In genomic region chr2:161414015-161414384, GRCh38 we compare ENCODE assay signal across 10 cellular contexts. TPM values are rescaled to one million over a fixed set of nuclear protein-coding genes. Genes with fewer than 3 reads are reported as not detected.
DNase-seq lines count a peak whose midpoint lies in the region; ATAC-seq and FAIRE-seq lines count a peak whose summit lies in the region.
"Had no signal": no experiment of that assay in that cellular context is flagged by ENCODE, and none has a peak within 500 bp of the region (broad histone marks: within the 10 kb centered on the region; RNA-seq: fewer than 3 reads in every experiment).

No MANE protein-coding gene starts in this region.

- peaks cover 3 to 48% of the 10 kb centered on the region in 2 donors for H3K27me3 ChIP-seq in small intestine (ENCODE audit: control insufficient read depth in 2 of 2, insufficient read depth in 2 of 2, low read length in 2 of 2)

- no peaks in the 10 kb centered on the region for H3K36me3 ChIP-seq in small intestine (ENCODE audit: control insufficient read depth in 2 of 2, insufficient read depth in 2 of 2, low read length in 2 of 2)

- intact Hi-C loops in activated T-helper 2 cell treated with anti-CD3 and anti-CD28 coated beads, Interferon-gamma antibody, Interleukin-2, Interleukin-4, amounts not matched to agents 10 μg/mL and 5 μg/mL and 100 μg/mL, durations not matched to agents 14 hours and 24 hours and 36 hours (cut with micrococcal nuclease) = no loop called here

- H3K9me3 ChIP-seq in iPS-18c (ENCODE audit: control insufficient read depth, insufficient read depth, low read length) (no peaks in the 10 kb centered on the region), small intestine (ENCODE audit: control insufficient read depth, low read depth) (no peaks in the 10 kb centered on the region)

- H3K27ac ChIP-seq in small intestine (ENCODE audit: low read depth in 1 of 2, low read length in 1 of 2) = no peak overlapping the region

- DNase-seq in T-helper 1 cell (no peak), activated gamma-delta T cell treated with Interleukin-2 at 50 U/mL for 16 hours (no peak), HPDE6-E6E7 (ENCODE audit: extremely low spot score) (no peak), small intestine (no peak)
- no peak for DNase-seq in activated T-helper 2 cell treated with anti-CD3 and anti-CD28 coated beads, Interferon-gamma antibody, Interleukin-2, Interleukin-4, amounts not matched to agents 10 μg/mL and 5 μg/mL and 100 μg/mL, durations not matched to agents 14 hours and 24 hours and 36 hours (ENCODE audit: low spot score)
- DNase-seq: activated CD4-positive, alpha-beta T cell treated with anti-CD3 and anti-CD28 coated beads, Interleukin-2, amount 50 U/mL, for 4 hours had no signal

- no peak for FAIRE-seq in small intestine (lab: Jason Lieb, UNC)
- FAIRE-seq: H54 had no signal

- H3K4me1 Mint-ChIP-seq in T-helper 1 cell treated with Interleukin-12 subunit alpha and Interleukin-12 subunit beta and Interleukin-4 antibody, amounts not matched to agents 30 μg/mL and 1 μg/mL, for 36 hours (ENCODE audit: low read depth) = peaks cover 44% of the 10 kb centered on the region
- peaks cover 45% of the 10 kb centered on the region for H3K4me1 Mint-ChIP-seq in activated T-helper 2 cell treated with anti-CD3 and anti-CD28 coated beads, Interferon-gamma antibody, Interleukin-2, Interleukin-4, amounts not matched to agents 10 μg/mL and 5 μg/mL and 100 μg/mL, durations not matched to agents 14 hours and 24 hours and 36 hours (ENCODE audit: low read depth)
- H3K4me1 Mint-ChIP-seq in stimulated activated memory B cell treated with anti-CD40 and anti-IgM and Interleukin-4, amounts not matched to agents 10 μg/mL and 1 μg/mL and 100 μg/mL, for 72 hours = peaks cover 54% of the 10 kb centered on the region

- peaks cover 50% of the 10 kb centered on the region for H3K27me3 Mint-ChIP-seq in T-helper 1 cell treated with Interleukin-12 subunit alpha and Interleukin-12 subunit beta and Interleukin-4 antibody, amounts not matched to agents 30 μg/mL and 1 μg/mL, for 36 hours (ENCODE audit: low read depth)
- peaks cover 49% of the 10 kb centered on the region for H3K27me3 Mint-ChIP-seq in activated T-helper 2 cell treated with anti-CD3 and anti-CD28 coated beads, Interferon-gamma antibody, Interleukin-2, Interleukin-4, amounts not matched to agents 10 μg/mL and 5 μg/mL and 100 μg/mL, durations not matched to agents 14 hours and 24 hours and 36 hours (ENCODE audit: low read depth)
- H3K27me3 Mint-ChIP-seq in stimulated activated memory B cell treated with anti-CD40 and anti-IgM and Interleukin-4, amounts not matched to agents 10 μg/mL and 1 μg/mL and 100 μg/mL, for 72 hours = peaks cover 54% of the 10 kb centered on the region

- peaks cover 0 to 10% of the 10 kb centered on the region in 2 donors for H3K4me1 ChIP-seq in small intestine (ENCODE audit: control insufficient read depth in 2 of 2, insufficient read depth in 1 of 2, low read depth in 1 of 2, low read length in 1 of 2)

- 45 to 59% (median 54%) methylated on average over 8 of the region's 8 CpGs for WGBS in small intestine, 3 donors

- H3K36me3 Mint-ChIP-seq in T-helper 1 cell treated with Interleukin-12 subunit alpha and Interleukin-12 subunit beta and Interleukin-4 antibody, amounts not matched to agents 30 μg/mL and 1 μg/mL, for 36 hours (ENCODE audit: low read depth) = peaks cover 24% of the 10 kb centered on the region
- H3K36me3 Mint-ChIP-seq in activated T-helper 2 cell treated with anti-CD3 and anti-CD28 coated beads, Interferon-gamma antibody, Interleukin-2, Interleukin-4, amounts not matched to agents 10 μg/mL and 5 μg/mL and 100 μg/mL, durations not matched to agents 14 hours and 24 hours and 36 hours (ENCODE audit: low read depth) = peaks cover 23% of the 10 kb centered on the region
- peaks cover 4% of the 10 kb centered on the region for H3K36me3 Mint-ChIP-seq in stimulated activated memory B cell treated with anti-CD40 and anti-IgM and Interleukin-4, amounts not matched to agents 10 μg/mL and 1 μg/mL and 100 μg/mL, for 72 hours

- peak overlapping the region; percentile 68 for H3K4me3 Mint-ChIP-seq in T-helper 1 cell treated with Interleukin-12 subunit alpha and Interleukin-12 subunit beta and Interleukin-4 antibody, amounts not matched to agents 30 μg/mL and 1 μg/mL, for 36 hours
- peak overlapping the region; percentile 31 for H3K4me3 Mint-ChIP-seq in activated T-helper 2 cell treated with anti-CD3 and anti-CD28 coated beads, Interferon-gamma antibody, Interleukin-2, Interleukin-4, amounts not matched to agents 10 μg/mL and 5 μg/mL and 100 μg/mL, durations not matched to agents 14 hours and 24 hours and 36 hours (ENCODE audit: low read depth)
- H3K4me3 Mint-ChIP-seq in stimulated activated memory B cell treated with anti-CD40 and anti-IgM and Interleukin-4, amounts not matched to agents 10 μg/mL and 1 μg/mL and 100 μg/mL, for 72 hours = peak overlapping the region; percentile 30

- no peak overlapping the region for H3K27ac Mint-ChIP-seq in T-helper 1 cell treated with Interleukin-12 subunit alpha and Interleukin-12 subunit beta and Interleukin-4 antibody, amounts not matched to agents 30 μg/mL and 1 μg/mL, for 36 hours
- no peak overlapping the region for H3K27ac Mint-ChIP-seq in activated T-helper 2 cell treated with anti-CD3 and anti-CD28 coated beads, Interferon-gamma antibody, Interleukin-2, Interleukin-4, amounts not matched to agents 10 μg/mL and 5 μg/mL and 100 μg/mL, durations not matched to agents 14 hours and 24 hours and 36 hours
- no peak overlapping the region for H3K27ac Mint-ChIP-seq in stimulated activated memory B cell treated with anti-CD40 and anti-IgM and Interleukin-4, amounts not matched to agents 10 μg/mL and 1 μg/mL and 100 μg/mL, for 72 hours

- no peaks in the 10 kb centered on the region for H3K9me3 Mint-ChIP-seq in T-helper 1 cell treated with Interleukin-12 subunit alpha and Interleukin-12 subunit beta and Interleukin-4 antibody, amounts not matched to agents 30 μg/mL and 1 μg/mL, for 36 hours
- no peaks in the 10 kb centered on the region for H3K9me3 Mint-ChIP-seq in activated T-helper 2 cell treated with anti-CD3 and anti-CD28 coated beads, Interferon-gamma antibody, Interleukin-2, Interleukin-4, amounts not matched to agents 10 μg/mL and 5 μg/mL and 100 μg/mL, durations not matched to agents 14 hours and 24 hours and 36 hours
- no peaks in the 10 kb centered on the region for H3K9me3 Mint-ChIP-seq in stimulated activated memory B cell treated with anti-CD40 and anti-IgM and Interleukin-4, amounts not matched to agents 10 μg/mL and 1 μg/mL and 100 μg/mL, for 72 hours

- no peak for ATAC-seq in stimulated activated memory B cell treated with anti-CD40 and anti-IgM and Interleukin-4, amounts not matched to agents 10 μg/mL and 1 μg/mL and 100 μg/mL, for 72 hours

- H3K4me3 ChIP-seq in iPS-18c (ENCODE audit: insufficient read depth, low read depth, low read length) = peak overlapping the region; percentile 39; the same call in 1 of the 2 replicates
- peak overlapping the region in 1 of 2 donors; percentile 42 for H3K4me3 ChIP-seq in small intestine (ENCODE audit: low read depth in 1 of 2, low read length in 2 of 2)

RNA-seq across cellular contexts. Expression of gene TBR1, which starts 2.1 kb away (rescaled TPM):
- 0.02 TPM in 1 of 2 replicates, not detected in the other for total RNA-seq in activated T-helper 2 cell treated with anti-CD3 and anti-CD28 coated beads, Interferon-gamma antibody, Interleukin-2, Interleukin-4, amounts not matched to agents 10 μg/mL and 5 μg/mL and 100 μg/mL, durations not matched to agents 14 hours and 24 hours and 36 hours
- polyA plus RNA-seq in small intestine = not detected
